In the genomic region with DNA sequence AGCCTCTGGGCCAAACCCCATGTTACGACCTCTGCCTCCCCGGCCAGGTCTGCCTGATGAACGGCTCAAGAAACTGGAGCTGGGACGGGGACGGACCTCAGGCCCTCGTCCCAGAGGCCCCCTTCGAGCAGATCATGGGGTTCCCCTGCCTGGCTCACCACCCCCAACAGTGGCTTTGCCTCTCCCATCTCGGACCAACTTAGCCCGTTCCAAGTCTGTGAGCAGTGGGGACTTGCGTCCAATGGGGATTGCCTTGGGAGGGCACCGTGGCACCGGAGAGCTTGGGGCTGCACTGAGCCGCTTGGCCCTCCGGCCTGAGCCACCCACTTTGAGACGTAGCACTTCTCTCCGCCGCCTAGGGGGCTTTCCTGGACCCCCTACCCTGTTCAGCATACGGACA, we compare ENCODE assay signal across 1 cellular context.
TF ChIP-seq lines count a peak whose summit lies in the region.

No MANE protein-coding gene starts in this region.

TF ChIP-seq in GM23338, 12 proteins besides CTCF, POLR2A, EP300 and RAD21 (continued from another document):
- TF ChIP-seq, protein P1, sequence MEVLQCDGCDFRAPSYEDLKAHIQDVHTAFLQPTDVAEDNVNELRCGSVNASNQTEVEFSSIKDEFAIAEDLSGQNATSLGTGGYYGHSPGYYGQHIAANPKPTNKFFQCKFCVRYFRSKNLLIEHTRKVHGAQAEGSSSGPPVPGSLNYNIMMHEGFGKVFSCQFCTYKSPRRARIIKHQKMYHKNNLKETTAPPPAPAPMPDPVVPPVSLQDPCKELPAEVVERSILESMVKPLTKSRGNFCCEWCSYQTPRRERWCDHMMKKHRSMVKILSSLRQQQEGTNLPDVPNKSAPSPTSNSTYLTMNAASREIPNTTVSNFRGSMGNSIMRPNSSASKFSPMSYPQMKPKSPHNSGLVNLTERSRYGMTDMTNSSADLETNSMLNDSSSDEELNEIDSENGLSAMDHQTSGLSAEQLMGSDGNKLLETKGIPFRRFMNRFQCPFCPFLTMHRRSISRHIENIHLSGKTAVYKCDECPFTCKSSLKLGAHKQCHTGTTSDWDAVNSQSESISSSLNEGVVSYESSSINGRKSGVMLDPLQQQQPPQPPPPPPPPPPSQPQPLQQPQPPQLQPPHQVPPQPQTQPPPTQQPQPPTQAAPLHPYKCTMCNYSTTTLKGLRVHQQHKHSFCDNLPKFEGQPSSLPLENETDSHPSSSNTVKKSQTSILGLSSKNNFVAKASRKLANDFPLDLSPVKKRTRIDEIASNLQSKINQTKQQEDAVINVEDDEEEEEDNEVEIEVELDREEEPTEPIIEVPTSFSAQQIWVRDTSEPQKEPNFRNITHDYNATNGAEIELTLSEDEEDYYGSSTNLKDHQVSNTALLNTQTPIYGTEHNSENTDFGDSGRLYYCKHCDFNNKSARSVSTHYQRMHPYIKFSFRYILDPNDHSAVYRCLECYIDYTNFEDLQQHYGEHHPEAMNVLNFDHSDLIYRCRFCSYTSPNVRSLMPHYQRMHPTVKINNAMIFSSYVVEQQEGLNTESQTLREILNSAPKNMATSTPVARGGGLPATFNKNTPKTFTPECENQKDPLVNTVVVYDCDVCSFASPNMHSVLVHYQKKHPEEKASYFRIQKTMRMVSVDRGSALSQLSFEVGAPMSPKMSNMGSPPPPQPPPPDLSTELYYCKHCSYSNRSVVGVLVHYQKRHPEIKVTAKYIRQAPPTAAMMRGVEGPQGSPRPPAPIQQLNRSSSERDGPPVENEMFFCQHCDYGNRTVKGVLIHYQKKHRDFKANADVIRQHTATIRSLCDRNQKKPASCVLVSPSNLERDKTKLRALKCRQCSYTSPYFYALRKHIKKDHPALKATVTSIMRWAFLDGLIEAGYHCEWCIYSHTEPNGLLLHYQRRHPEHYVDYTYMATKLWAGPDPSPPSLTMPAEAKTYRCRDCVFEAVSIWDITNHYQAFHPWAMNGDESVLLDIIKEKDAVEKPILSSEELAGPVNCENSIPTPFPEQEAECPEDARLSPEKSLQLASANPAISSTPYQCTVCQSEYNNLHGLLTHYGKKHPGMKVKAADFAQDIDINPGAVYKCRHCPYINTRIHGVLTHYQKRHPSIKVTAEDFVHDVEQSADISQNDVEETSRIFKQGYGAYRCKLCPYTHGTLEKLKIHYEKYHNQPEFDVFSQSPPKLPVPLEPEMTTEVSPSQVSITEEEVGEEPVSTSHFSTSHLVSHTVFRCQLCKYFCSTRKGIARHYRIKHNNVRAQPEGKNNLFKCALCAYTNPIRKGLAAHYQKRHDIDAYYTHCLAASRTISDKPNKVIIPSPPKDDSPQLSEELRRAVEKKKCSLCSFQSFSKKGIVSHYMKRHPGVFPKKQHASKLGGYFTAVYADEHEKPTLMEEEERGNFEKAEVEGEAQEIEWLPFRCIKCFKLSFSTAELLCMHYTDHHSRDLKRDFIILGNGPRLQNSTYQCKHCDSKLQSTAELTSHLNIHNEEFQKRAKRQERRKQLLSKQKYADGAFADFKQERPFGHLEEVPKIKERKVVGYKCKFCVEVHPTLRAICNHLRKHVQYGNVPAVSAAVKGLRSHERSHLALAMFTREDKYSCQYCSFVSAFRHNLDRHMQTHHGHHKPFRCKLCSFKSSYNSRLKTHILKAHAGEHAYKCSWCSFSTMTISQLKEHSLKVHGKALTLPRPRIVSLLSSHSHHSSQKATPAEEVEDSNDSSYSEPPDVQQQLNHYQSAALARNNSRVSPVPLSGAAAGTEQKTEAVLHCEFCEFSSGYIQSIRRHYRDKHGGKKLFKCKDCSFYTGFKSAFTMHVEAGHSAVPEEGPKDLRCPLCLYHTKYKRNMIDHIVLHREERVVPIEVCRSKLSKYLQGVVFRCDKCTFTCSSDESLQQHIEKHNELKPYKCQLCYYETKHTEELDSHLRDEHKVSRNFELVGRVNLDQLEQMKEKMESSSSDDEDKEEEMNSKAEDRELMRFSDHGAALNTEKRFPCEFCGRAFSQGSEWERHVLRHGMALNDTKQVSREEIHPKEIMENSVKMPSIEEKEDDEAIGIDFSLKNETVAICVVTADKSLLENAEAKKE (CRISPR knock-in tag; IDR thresholded peaks at IDR 0.05) = no peak
- no peak for TF ChIP-seq STAT1 (IDR thresholded peaks at IDR 0.05; ENCODE audit: unreplicated experiment)
- no peak for TF ChIP-seq EZH2phosphoT487 (IDR thresholded peaks at IDR 0.05; ENCODE audit: unreplicated experiment)
- TF ChIP-seq JUNB (IDR thresholded peaks at IDR 0.05; ENCODE audit: unreplicated experiment) = no peak
- no peak for TF ChIP-seq CREB1 (CRISPR knock-in tag; IDR thresholded peaks at IDR 0.05; ENCODE audit: low read depth)
- no peak for TF ChIP-seq ETS1 (IDR thresholded peaks at IDR 0.05)
- TF ChIP-seq EZH2 (IDR thresholded peaks at IDR 0.05; ENCODE audit: low read depth, unreplicated experiment) = no peak
- no peak for TF ChIP-seq NANOG (IDR thresholded peaks at IDR 0.05; ENCODE audit: borderline replicate concordance)
- TF ChIP-seq POLR2AphosphoS5 (IDR thresholded peaks at IDR 0.05; ENCODE audit: low read depth) = no peak
TF ChIP-seq in GM23338: peak in this region for 0.
